In the genomic region with DNA sequence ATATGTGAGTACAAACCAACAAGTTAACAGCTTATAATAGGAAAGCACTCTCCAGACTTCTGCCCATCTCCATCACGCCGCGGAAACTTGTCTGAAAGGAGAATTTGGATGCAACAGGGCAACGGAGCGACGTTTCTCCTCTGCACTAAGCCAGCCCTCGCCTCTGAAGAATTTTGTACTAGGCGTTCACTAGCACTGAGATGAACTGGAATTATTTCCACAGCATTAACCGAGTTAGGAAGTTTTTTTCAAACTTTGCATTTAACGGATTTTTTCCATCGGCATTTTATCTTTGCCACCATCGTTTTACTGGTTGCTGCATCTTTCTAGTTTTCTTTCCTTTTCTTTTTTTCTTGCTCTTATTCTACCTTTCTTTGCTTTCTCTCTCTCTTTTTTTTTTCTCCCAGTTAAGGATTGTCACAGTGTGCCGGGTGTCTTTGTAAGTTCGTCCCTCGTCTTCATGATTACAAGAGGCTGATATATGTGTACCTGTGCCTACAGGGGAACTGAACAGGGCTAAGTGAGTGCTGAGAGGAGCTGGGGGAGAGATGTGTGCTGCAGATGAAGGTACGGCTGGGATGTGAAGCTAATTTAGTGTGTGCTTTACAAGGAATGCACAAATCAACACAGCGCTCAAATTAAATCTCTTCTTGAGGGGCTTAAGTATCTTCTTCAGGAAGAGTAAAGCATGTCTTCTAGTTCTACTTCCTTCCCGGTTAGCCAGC, we compare ENCODE assay signal across 9 cellular contexts.
DNase-seq lines count a peak whose midpoint lies in the region; ATAC-seq and TF ChIP-seq lines count a peak whose summit lies in the region.
"Had no signal": no experiment of that assay in that cellular context is flagged by ENCODE, and none has a peak within 500 bp of the region (broad histone marks: within the 10 kb centered on the region; RNA-seq: fewer than 3 reads in every experiment).

No MANE protein-coding gene starts in this region.

- intact Hi-C loops in vagina (cut with DNase I), result loop anchor here (10.0 kb wide), 1 partner anchor 1309 kb away; a partner anchor contains a TSS

- TF ChIP-seq CTCF in RWPE1 (conservative IDR thresholded peaks at IDR 0.05; ENCODE audit: low read depth) (no peak), vagina (IDR thresholded peaks at IDR 0.05) (no peak)

- H3K9ac ChIP-seq in iPS-15b (ENCODE audit: low read depth, low read length), result no peak overlapping the region

- DNase-seq in stimulated activated naive CD8-positive, alpha-beta T cell treated with anti-CD3 and anti-CD28 coated beads, Interleukin-15, amount 100 ng/mL, for 72 hours, result no peak
- no peak for DNase-seq in stimulated activated naive CD8-positive, alpha-beta T cell treated with anti-CD3 and anti-CD28 coated beads, Interleukin-15, Interleukin-2, amounts not matched to agents 100 U/mL and 50 U/mL, for 24 hours
- DNase-seq in RWPE1 (ENCODE audit: low spot score) (peak; percentile 12), vagina (ENCODE audit: extremely low spot score in 2 of 2) (no peak), 8988T (no peak)
- DNase-seq in naive thymus-derived CD8-positive, alpha-beta T cell, result no peak

- H3K4me3 Mint-ChIP-seq in stimulated activated naive CD8-positive, alpha-beta T cell treated with anti-CD3 and anti-CD28 coated beads, Interleukin-15, amount 100 ng/mL, for 72 hours, result no peak overlapping the region
- H3K4me3 Mint-ChIP-seq in naive thymus-derived CD8-positive, alpha-beta T cell, result no peak overlapping the region
- H3K4me3 Mint-ChIP-seq: activated naive CD8-positive, alpha-beta T cell had no signal

- H3K4me1 ChIP-seq in iPS-15b (ENCODE audit: control insufficient read depth, insufficient read depth, low read length) (peaks cover 17% of the 10 kb centered on the region), vagina (peaks cover 27% of the 10 kb centered on the region)

- peaks cover 5 to 20% (median 8%) of the 10 kb centered on the region in 3 donors for H3K36me3 Mint-ChIP-seq in naive thymus-derived CD8-positive, alpha-beta T cell

- H3K27ac ChIP-seq in RWPE1, result peak overlapping the region; percentile 97
- H3K27ac ChIP-seq in vagina, result peak overlapping the region; percentile 42

- peaks cover 0 to 7% of the 10 kb centered on the region in 2 donors for H3K9me3 Mint-ChIP-seq in stimulated activated naive CD8-positive, alpha-beta T cell treated with anti-CD3 and anti-CD28 coated beads, Interleukin-15, amount 100 ng/mL, for 72 hours
- peaks cover 0 to 33% (median 15%) of the 10 kb centered on the region in 9 donors for H3K9me3 Mint-ChIP-seq in naive thymus-derived CD8-positive, alpha-beta T cell

- H3K4me3 ChIP-seq in iPS-15b (ENCODE audit: low read depth, low read length), result peak overlapping the region; percentile 87
- peak overlapping the region; percentile 5 to 33 for H3K4me3 ChIP-seq in vagina

- H3K36me3 ChIP-seq in iPS-15b (ENCODE audit: control insufficient read depth, insufficient read depth, low read length), result no peaks in the 10 kb centered on the region
- no peaks in the 10 kb centered on the region for H3K36me3 ChIP-seq in vagina

- no peaks in the 10 kb centered on the region for H3K9me3 ChIP-seq in iPS-15b (ENCODE audit: control insufficient read depth, insufficient read depth, low read length)
- H3K9me3 ChIP-seq in vagina, result no peaks in the 10 kb centered on the region

- peak; percentile 32 for ATAC-seq in stimulated activated naive CD8-positive, alpha-beta T cell treated with anti-CD3 and anti-CD28 coated beads, Interleukin-15, amount 100 ng/mL, for 72 hours
- no peak for ATAC-seq in stimulated activated naive CD8-positive, alpha-beta T cell treated with anti-CD3 and anti-CD28 coated beads, Interleukin-15, Interleukin-2, amounts not matched to agents 100 U/mL and 50 U/mL, for 24 hours
- ATAC-seq in HG03469 (IDR thresholded peaks at IDR 0.05; ENCODE audit: unreplicated experiment), result no peak
- no peak for ATAC-seq in naive thymus-derived CD8-positive, alpha-beta T cell

- POLR2A ChIA-PET in RWPE1 (lab: Yijun Ruan, JAX; ENCODE audit: low non-redundant PET), result no interaction called here
- POLR2A ChIA-PET in naive thymus-derived CD8-positive, alpha-beta T cell (lab: Charles Lee), result interaction anchor here (0.7 kb wide), 1 partner anchor 238 kb away, joined by 4 read pairs; no protein-coding TSS in a partner anchor

- CTCF ChIA-PET in RWPE1 (lab: Yijun Ruan, JAX), result interaction anchor here (0.9 to 1.0 kb wide), 2 partner anchors 28 to 596 kb away, joined by 3 to 5 read pairs; no protein-coding TSS in a partner anchor

- no peak overlapping the region for H3K27ac Mint-ChIP-seq in stimulated activated naive CD8-positive, alpha-beta T cell treated with anti-CD3 and anti-CD28 coated beads, Interleukin-15, amount 100 ng/mL, for 72 hours
- H3K27ac Mint-ChIP-seq in naive thymus-derived CD8-positive, alpha-beta T cell, result no peak overlapping the region
- H3K27ac Mint-ChIP-seq: activated naive CD8-positive, alpha-beta T cell had no signal

- H3K27me3 ChIP-seq in iPS-15b (ENCODE audit: control insufficient read depth, insufficient read depth, low read length), result peaks cover 64% of the 10 kb centered on the region
- H3K27me3 ChIP-seq in vagina, result peaks cover 8% of the 10 kb centered on the region

- peaks cover 24% of the 10 kb centered on the region for H3K4me1 Mint-ChIP-seq in stimulated activated naive CD8-positive, alpha-beta T cell treated with anti-CD3 and anti-CD28 coated beads, Interleukin-15, amount 100 ng/mL, for 72 hours
- H3K4me1 Mint-ChIP-seq in naive thymus-derived CD8-positive, alpha-beta T cell, result peaks cover 14 to 22% (median 18%) of the 10 kb centered on the region in 4 donors

- peaks cover 27% of the 10 kb centered on the region for H3K27me3 Mint-ChIP-seq in stimulated activated naive CD8-positive, alpha-beta T cell treated with anti-CD3 and anti-CD28 coated beads, Interleukin-15, amount 100 ng/mL, for 72 hours
- H3K27me3 Mint-ChIP-seq in naive thymus-derived CD8-positive, alpha-beta T cell, result peaks cover 34 to 58% (median 37%) of the 10 kb centered on the region in 5 donors

- no peak for TF ChIP-seq POLR2A in vagina (IDR thresholded peaks at IDR 0.05)
